In genomic region chr14:65318636-65319506, GRCh38 we compare ENCODE assay signal across 9 cellular contexts.
DNase-seq lines count a peak whose midpoint lies in the region; ATAC-seq, FAIRE-seq and TF ChIP-seq lines count a peak whose summit lies in the region.
"Had no signal": no experiment of that assay in that cellular context is flagged by ENCODE, and none has a peak within 500 bp of the region (broad histone marks: within the 10 kb centered on the region; RNA-seq: fewer than 3 reads in every experiment).

No MANE protein-coding gene starts in this region.

- peaks cover 6% of the 10 kb centered on the region for H3K9me3 Mint-ChIP-seq in activated naive CD8-positive, alpha-beta T cell treated with anti-CD3 and anti-CD28 coated beads for 36 hours
- H3K9me3 Mint-ChIP-seq in GM23338: no peaks in the 10 kb centered on the region; the same call in 2 of the 3 replicates

- no peaks in the 10 kb centered on the region for H3K27me3 Mint-ChIP-seq in activated naive CD8-positive, alpha-beta T cell treated with anti-CD3 and anti-CD28 coated beads for 36 hours
- H3K27me3 Mint-ChIP-seq in GM23338 (ENCODE audit: insufficient read depth, low read depth, poor library complexity): peaks cover 7% of the 10 kb centered on the region

- H3K4me1 Mint-ChIP-seq in activated naive CD8-positive, alpha-beta T cell treated with anti-CD3 and anti-CD28 coated beads for 36 hours: peaks cover 55% of the 10 kb centered on the region
- H3K4me1 Mint-ChIP-seq in GM23338: no peaks in the 10 kb centered on the region

- H2AFZ ChIP-seq in GM23338: no peak overlapping the region

- no peaks in the 10 kb centered on the region for H3K9me2 ChIP-seq in GM23338 (ENCODE audit: insufficient read depth)

- DNase-seq in activated naive CD8-positive, alpha-beta T cell treated with anti-CD3 and anti-CD28 coated beads for 36 hours: no peak
- no peak for DNase-seq in H54 (ENCODE audit: insufficient read length, low spot score)
- DNase-seq in GOT3 (lab: John Stamatoyannopoulos, UW): no peak
- DNase-seq in GM23338 (ENCODE audit: low spot score): no peak
- no peak for DNase-seq in epidermal melanocyte (ENCODE audit: insufficient read length, low spot score)

- peak overlapping the region; percentile 34 for H3K27ac Mint-ChIP-seq in activated naive CD8-positive, alpha-beta T cell treated with anti-CD3 and anti-CD28 coated beads for 36 hours
- no peak overlapping the region for H3K27ac Mint-ChIP-seq in GM23338

- H3K4me1 ChIP-seq in GM23338 (ENCODE audit: insufficient read depth): no peaks in the 10 kb centered on the region

- no peak for FAIRE-seq in H54 (lab: Jason Lieb, UNC)

- no peak overlapping the region for H3K4me3 ChIP-seq in GM23338

- no peaks in the 10 kb centered on the region for H4K20me1 ChIP-seq in GM23338 (replicated peaks; ENCODE audit: insufficient read depth)

- ATAC-seq in GM18499 (IDR thresholded peaks at IDR 0.05; ENCODE audit: insufficient read depth, unreplicated experiment) (peak; percentile 43), GM19468 (IDR thresholded peaks at IDR 0.05; ENCODE audit: extremely low read depth, unreplicated experiment) (peak; percentile 67), HG03103 (IDR thresholded peaks at IDR 0.05; ENCODE audit: low read depth, unreplicated experiment) (peak; percentile 61), GM23338 (no peak)

- no peaks in the 10 kb centered on the region for H3F3A ChIP-seq in GM23338 (replicated peaks; ENCODE audit: low read depth)

- H3K4me3 Mint-ChIP-seq in activated naive CD8-positive, alpha-beta T cell treated with anti-CD3 and anti-CD28 coated beads for 36 hours: no peak overlapping the region
- no peak overlapping the region for H3K4me3 Mint-ChIP-seq in GM23338

- H3K27me3 ChIP-seq in GM23338 (ENCODE audit: insufficient read depth): no peaks in the 10 kb centered on the region
- H3K27me3 ChIP-seq: neutrophil had no signal

- no peaks in the 10 kb centered on the region for H3K79me2 ChIP-seq in GM23338 (replicated peaks; ENCODE audit: insufficient read depth)

- no peaks in the 10 kb centered on the region for H3K36me3 ChIP-seq in GM23338 (ENCODE audit: insufficient read depth)
- H3K36me3 ChIP-seq: neutrophil had no signal

- no peak overlapping the region for H3K4me2 ChIP-seq in GM23338

- TF ChIP-seq POLR2A in H54 (IDR thresholded peaks at IDR 0.05; ENCODE audit: low read depth, low read length): no peak

- no peak overlapping the region for H3K27ac ChIP-seq in GM23338 (ENCODE audit: low read depth)
- H3K27ac ChIP-seq: neutrophil had no signal

- peaks cover 10% of the 10 kb centered on the region for H3K36me3 Mint-ChIP-seq in activated naive CD8-positive, alpha-beta T cell treated with anti-CD3 and anti-CD28 coated beads for 36 hours
- H3K36me3 Mint-ChIP-seq in GM23338 (ENCODE audit: low read depth): no peaks in the 10 kb centered on the region

- no peak for TF ChIP-seq CTCF in GM23338 (conservative IDR thresholded peaks at IDR 0.05; ENCODE audit: low read depth in 2 of 2)

TF ChIP-seq in GM23338, 12 proteins besides CTCF, POLR2A, EP300 and RAD21 (continues in another document):
- TF ChIP-seq CREB1 (CRISPR knock-in tag; IDR thresholded peaks at IDR 0.05; ENCODE audit: low read depth) (no peak), JUNB (IDR thresholded peaks at IDR 0.05; ENCODE audit: unreplicated experiment) (no peak), EZH2 (IDR thresholded peaks at IDR 0.05; ENCODE audit: low read depth, unreplicated experiment) (no peak), ZNF114 (CRISPR knock-in tag; IDR thresholded peaks at IDR 0.05) (no peak), STAT1 (IDR thresholded peaks at IDR 0.05; ENCODE audit: unreplicated experiment) (no peak), NANOG (IDR thresholded peaks at IDR 0.05; ENCODE audit: borderline replicate concordance) (no peak), ZNF331 (CRISPR knock-in tag; IDR thresholded peaks at IDR 0.05; ENCODE audit: low read depth) (no peak), POLR2AphosphoS5 (IDR thresholded peaks at IDR 0.05; ENCODE audit: low read depth) (no peak), EZH2phosphoT487 (IDR thresholded peaks at IDR 0.05; ENCODE audit: unreplicated experiment) (no peak)
- TF ChIP-seq, protein P1, sequence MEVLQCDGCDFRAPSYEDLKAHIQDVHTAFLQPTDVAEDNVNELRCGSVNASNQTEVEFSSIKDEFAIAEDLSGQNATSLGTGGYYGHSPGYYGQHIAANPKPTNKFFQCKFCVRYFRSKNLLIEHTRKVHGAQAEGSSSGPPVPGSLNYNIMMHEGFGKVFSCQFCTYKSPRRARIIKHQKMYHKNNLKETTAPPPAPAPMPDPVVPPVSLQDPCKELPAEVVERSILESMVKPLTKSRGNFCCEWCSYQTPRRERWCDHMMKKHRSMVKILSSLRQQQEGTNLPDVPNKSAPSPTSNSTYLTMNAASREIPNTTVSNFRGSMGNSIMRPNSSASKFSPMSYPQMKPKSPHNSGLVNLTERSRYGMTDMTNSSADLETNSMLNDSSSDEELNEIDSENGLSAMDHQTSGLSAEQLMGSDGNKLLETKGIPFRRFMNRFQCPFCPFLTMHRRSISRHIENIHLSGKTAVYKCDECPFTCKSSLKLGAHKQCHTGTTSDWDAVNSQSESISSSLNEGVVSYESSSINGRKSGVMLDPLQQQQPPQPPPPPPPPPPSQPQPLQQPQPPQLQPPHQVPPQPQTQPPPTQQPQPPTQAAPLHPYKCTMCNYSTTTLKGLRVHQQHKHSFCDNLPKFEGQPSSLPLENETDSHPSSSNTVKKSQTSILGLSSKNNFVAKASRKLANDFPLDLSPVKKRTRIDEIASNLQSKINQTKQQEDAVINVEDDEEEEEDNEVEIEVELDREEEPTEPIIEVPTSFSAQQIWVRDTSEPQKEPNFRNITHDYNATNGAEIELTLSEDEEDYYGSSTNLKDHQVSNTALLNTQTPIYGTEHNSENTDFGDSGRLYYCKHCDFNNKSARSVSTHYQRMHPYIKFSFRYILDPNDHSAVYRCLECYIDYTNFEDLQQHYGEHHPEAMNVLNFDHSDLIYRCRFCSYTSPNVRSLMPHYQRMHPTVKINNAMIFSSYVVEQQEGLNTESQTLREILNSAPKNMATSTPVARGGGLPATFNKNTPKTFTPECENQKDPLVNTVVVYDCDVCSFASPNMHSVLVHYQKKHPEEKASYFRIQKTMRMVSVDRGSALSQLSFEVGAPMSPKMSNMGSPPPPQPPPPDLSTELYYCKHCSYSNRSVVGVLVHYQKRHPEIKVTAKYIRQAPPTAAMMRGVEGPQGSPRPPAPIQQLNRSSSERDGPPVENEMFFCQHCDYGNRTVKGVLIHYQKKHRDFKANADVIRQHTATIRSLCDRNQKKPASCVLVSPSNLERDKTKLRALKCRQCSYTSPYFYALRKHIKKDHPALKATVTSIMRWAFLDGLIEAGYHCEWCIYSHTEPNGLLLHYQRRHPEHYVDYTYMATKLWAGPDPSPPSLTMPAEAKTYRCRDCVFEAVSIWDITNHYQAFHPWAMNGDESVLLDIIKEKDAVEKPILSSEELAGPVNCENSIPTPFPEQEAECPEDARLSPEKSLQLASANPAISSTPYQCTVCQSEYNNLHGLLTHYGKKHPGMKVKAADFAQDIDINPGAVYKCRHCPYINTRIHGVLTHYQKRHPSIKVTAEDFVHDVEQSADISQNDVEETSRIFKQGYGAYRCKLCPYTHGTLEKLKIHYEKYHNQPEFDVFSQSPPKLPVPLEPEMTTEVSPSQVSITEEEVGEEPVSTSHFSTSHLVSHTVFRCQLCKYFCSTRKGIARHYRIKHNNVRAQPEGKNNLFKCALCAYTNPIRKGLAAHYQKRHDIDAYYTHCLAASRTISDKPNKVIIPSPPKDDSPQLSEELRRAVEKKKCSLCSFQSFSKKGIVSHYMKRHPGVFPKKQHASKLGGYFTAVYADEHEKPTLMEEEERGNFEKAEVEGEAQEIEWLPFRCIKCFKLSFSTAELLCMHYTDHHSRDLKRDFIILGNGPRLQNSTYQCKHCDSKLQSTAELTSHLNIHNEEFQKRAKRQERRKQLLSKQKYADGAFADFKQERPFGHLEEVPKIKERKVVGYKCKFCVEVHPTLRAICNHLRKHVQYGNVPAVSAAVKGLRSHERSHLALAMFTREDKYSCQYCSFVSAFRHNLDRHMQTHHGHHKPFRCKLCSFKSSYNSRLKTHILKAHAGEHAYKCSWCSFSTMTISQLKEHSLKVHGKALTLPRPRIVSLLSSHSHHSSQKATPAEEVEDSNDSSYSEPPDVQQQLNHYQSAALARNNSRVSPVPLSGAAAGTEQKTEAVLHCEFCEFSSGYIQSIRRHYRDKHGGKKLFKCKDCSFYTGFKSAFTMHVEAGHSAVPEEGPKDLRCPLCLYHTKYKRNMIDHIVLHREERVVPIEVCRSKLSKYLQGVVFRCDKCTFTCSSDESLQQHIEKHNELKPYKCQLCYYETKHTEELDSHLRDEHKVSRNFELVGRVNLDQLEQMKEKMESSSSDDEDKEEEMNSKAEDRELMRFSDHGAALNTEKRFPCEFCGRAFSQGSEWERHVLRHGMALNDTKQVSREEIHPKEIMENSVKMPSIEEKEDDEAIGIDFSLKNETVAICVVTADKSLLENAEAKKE (CRISPR knock-in tag; IDR thresholded peaks at IDR 0.05): no peak
- TF ChIP-seq, protein P2, sequence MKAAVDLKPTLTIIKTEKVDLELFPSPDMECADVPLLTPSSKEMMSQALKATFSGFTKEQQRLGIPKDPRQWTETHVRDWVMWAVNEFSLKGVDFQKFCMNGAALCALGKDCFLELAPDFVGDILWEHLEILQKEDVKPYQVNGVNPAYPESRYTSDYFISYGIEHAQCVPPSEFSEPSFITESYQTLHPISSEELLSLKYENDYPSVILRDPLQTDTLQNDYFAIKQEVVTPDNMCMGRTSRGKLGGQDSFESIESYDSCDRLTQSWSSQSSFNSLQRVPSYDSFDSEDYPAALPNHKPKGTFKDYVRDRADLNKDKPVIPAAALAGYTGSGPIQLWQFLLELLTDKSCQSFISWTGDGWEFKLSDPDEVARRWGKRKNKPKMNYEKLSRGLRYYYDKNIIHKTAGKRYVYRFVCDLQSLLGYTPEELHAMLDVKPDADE (IDR thresholded peaks at IDR 0.05): no peak
